8 cellular contexts compared by ENCODE assay signal in the genomic region with DNA sequence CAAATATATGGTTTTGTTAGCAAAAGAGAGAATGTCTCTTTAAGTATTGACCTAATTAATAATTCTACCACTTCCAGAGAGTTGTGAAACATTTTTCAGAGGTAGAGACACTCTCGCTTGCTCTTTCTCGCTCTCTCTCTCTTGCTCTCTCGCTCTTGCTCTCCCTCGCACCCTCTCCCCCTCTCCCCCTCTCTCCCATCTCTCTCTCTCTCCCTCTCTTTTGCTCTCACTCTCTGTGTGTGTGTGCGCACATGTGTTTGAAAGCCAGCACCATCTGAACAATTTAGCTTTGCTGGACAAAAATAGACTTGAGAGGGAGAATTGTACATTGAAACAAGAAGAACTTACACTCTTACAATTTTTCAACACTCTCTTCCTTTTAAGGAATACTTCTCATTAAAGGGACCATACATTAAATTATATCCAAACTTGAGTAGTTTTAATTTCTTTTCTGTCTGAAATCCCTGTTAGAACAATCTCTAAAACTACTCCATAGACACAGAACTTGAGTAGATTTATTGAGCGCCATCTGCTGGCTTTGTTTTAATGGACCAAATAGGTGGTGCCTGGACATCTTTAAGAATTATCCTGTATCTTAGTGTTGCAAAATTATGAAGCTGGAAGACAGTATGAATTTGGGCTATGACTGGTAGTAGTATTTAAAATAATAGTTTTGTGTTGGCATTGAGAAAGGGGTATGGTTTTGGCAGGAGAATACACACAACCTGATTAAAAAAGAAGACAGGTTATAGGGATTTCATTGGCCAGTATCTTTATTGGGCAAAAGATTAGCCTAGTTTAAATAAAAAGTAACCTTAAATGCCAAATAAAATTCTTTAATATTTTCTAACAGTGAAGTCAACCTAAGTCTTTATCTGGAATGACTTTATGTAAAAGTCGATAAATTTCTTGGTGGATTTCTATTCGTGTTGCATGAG.
A peak's percentile ranks its signal among the peaks of the same experiment; 100 is the strongest.
DNase-seq lines count a peak whose midpoint lies in the region; ATAC-seq and TF ChIP-seq lines count a peak whose summit lies in the region.

No MANE protein-coding gene starts in this region.

- H3K27me3 Mint-ChIP-seq in activated T-helper 17 cell treated with anti-CD3 and anti-CD28 coated beads, Interleukin-2, amount 50 U/mL, for 72 hours: no peaks in the 10 kb centered on the region

- peaks cover 47% of the 10 kb centered on the region for H3K4me1 Mint-ChIP-seq in activated T-helper 17 cell treated with anti-CD3 and anti-CD28 coated beads, Interleukin-2, amount 50 U/mL, for 72 hours

- H3K4me3 Mint-ChIP-seq in activated T-helper 17 cell treated with anti-CD3 and anti-CD28 coated beads, Interleukin-2, amount 50 U/mL, for 72 hours: peak overlapping the region; percentile 24

- H3K36me3 Mint-ChIP-seq in activated T-helper 17 cell treated with anti-CD3 and anti-CD28 coated beads, Interleukin-2, amount 50 U/mL, for 72 hours (ENCODE audit: low read depth): no peaks in the 10 kb centered on the region

- ATAC-seq in activated T-helper 17 cell treated with anti-CD3 and anti-CD28 coated beads, Interleukin-2, amount 50 U/mL, for 72 hours (replicated peaks): peak; percentile 58
- ATAC-seq in GM21619 (IDR thresholded peaks at IDR 0.05; ENCODE audit: unreplicated experiment): no peak
- no peak for ATAC-seq in HG02642 (IDR thresholded peaks at IDR 0.05; ENCODE audit: poor library complexity, unreplicated experiment)

- no peak overlapping the region for H3K4me3 ChIP-seq in AG04450 (ENCODE audit: low read depth, low read length)

- CTCF ChIA-PET in AG04450 (lab: Charles Lee): interaction anchor here (0.6 to 4.3 kb wide), 43 partner anchors 8 to 326 kb away, joined by 3 to 45 read pairs (median 4); no protein-coding TSS in a partner anchor

- POLR2A ChIA-PET in AG04450 (lab: Yijun Ruan, JAX): interaction anchor here (0.9 kb wide), 1 partner anchor 93 kb away, joined by 5 read pairs; no protein-coding TSS in a partner anchor

- H3K27ac Mint-ChIP-seq in activated T-helper 17 cell treated with anti-CD3 and anti-CD28 coated beads, Interleukin-2, amount 50 U/mL, for 72 hours: peak overlapping the region; percentile 6

- DNase-seq in AG04450 (ENCODE audit: low read depth, low spot score) (peak; percentile 24), NCI-H774 (lab: John Stamatoyannopoulos, UW) (peak; percentile 29), glomerular visceral epithelial cell (ENCODE audit: extremely low spot score) (peak; percentile 55), putamen (ENCODE audit: low spot score) (peak; percentile 22)

- H3K27ac ChIP-seq in AG04450 (ENCODE audit: low read depth, low read length): no peak overlapping the region

- TF ChIP-seq CTCF in AG04450 (IDR thresholded peaks at IDR 0.05; ENCODE audit: low read depth, low read length): peak; percentile 68
- peak; percentile 31; the same call in 1 of the 2 replicates for TF ChIP-seq CTCF in GM12874 (IDR thresholded peaks at IDR 0.05; ENCODE audit: insufficient read depth, low read depth, low read length)

- H3K9me3 Mint-ChIP-seq in activated T-helper 17 cell treated with anti-CD3 and anti-CD28 coated beads, Interleukin-2, amount 50 U/mL, for 72 hours: no peaks in the 10 kb centered on the region

- H3K9me3 ChIP-seq in AG04450 (ENCODE audit: control insufficient read depth, insufficient read depth, low read length): no peaks in the 10 kb centered on the region

- H3K27me3 ChIP-seq in AG04450 (ENCODE audit: control insufficient read depth, insufficient read depth, low read length): no peaks in the 10 kb centered on the region
